In the genomic region with DNA sequence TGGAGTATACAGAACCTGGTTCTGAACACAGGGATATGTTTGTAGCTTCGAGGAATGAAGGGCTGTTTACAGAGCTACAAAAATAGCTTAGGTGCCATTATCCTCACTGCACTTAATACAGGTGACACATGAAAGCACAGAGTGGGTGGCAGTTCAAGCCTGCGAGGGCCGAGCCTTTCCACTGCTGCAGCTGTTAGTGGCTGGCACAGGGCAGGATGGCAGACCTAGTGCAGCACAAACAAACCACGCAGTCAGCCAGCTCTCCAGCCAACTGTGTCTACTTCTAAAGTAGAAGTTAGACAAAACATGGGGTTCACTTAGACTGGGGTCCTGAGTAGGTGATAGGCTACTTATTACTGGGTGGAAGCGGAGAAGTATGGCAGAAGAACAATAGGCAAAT, we compare ENCODE assay signal across 2 cellular contexts.
TF ChIP-seq lines count a peak whose summit lies in the region.

No MANE protein-coding gene starts in this region.

TF ChIP-seq in liver, 16 proteins besides CTCF, POLR2A, EP300 and RAD21 (continued from another document):
- TF ChIP-seq, protein P1, sequence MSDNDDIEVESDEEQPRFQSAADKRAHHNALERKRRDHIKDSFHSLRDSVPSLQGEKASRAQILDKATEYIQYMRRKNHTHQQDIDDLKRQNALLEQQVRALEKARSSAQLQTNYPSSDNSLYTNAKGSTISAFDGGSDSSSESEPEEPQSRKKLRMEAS (IDR thresholded peaks at IDR 0.05), result no peak
- TF ChIP-seq FOXA1 (IDR thresholded peaks at IDR 0.05), result no peak
- TF ChIP-seq NR2F2 (IDR thresholded peaks at IDR 0.05), result no peak
- no peak for TF ChIP-seq REST (IDR thresholded peaks at IDR 0.05)

TF ChIP-seq in HepG2, 621 proteins besides CTCF, POLR2A, EP300 and RAD21 (continued from another document):
- no peak for TF ChIP-seq ZNF552 (CRISPR knock-in tag; IDR thresholded peaks at IDR 0.05; ENCODE audit: borderline replicate concordance)
- no peak for TF ChIP-seq IKZF1 (IDR thresholded peaks at IDR 0.05)
